ENCODE assay signal across 8 cellular contexts in genomic region chr14:77094672-77095284, GRCh38. TPM values are rescaled to one million over a fixed set of nuclear protein-coding genes. Genes with fewer than 3 reads are reported as not detected.
DNase-seq lines count a peak whose midpoint lies in the region; ATAC-seq and TF ChIP-seq lines count a peak whose summit lies in the region.

No MANE protein-coding gene starts in this region.

- TF ChIP-seq CTCF in epithelial cell of esophagus (IDR thresholded peaks at IDR 0.05; ENCODE audit: insufficient read depth, low read depth, low read length, missing control alignments) = peak; percentile 94

- DNase-seq in CD4-positive, CD25-positive, alpha-beta regulatory T cell = peak; percentile 59 to 83 (median 67)
- DNase-seq in HT1080 (ENCODE audit: low read depth) (peak; percentile 53), NOMO-1 treated with DMSO at 0.1 percent for 48 hours (lab: John Stamatoyannopoulos, UW; ENCODE audit: unreplicated experiment) (peak; percentile 72), epithelial cell of esophagus (ENCODE audit: low read depth) (peak; percentile 85)
- DNase-seq in activated CD8-positive, alpha-beta memory T cell treated with anti-CD3 and anti-CD28 coated beads, Interleukin-2, amount 50 U/mL, for 24 hours (ENCODE audit: extremely low read depth) = peak; percentile 59
- DNase-seq in naive thymus-derived CD4-positive, alpha-beta T cell = peak; percentile 47 to 74 (median 65)
- DNase-seq in stimulated activated effector memory CD8-positive, alpha-beta T cell treated with anti-CD3 and anti-CD28 coated beads, Interleukin-12 subunit alpha, Interleukin-12 subunit beta, amount 100 ng/mL, for 72 hours (ENCODE audit: low spot score in 2 of 2) = peak; percentile 59 to 83

- H3K27me3 Mint-ChIP-seq in CD4-positive, CD25-positive, alpha-beta regulatory T cell = peaks cover 10% of the 10 kb centered on the region
- H3K27me3 Mint-ChIP-seq in naive thymus-derived CD4-positive, alpha-beta T cell = peaks cover 0 to 9% (median 0%) of the 10 kb centered on the region in 5 donors

- H3K4me3 ChIP-seq in CD4-positive, CD25-positive, alpha-beta regulatory T cell (ENCODE audit: low read depth, low read length) = no peak overlapping the region
- H3K4me3 ChIP-seq in epithelial cell of esophagus (ENCODE audit: low read length) = no peak overlapping the region
- no peak overlapping the region for H3K4me3 ChIP-seq in naive thymus-derived CD4-positive, alpha-beta T cell (ENCODE audit: low read length)

- H3K9me3 Mint-ChIP-seq in CD4-positive, CD25-positive, alpha-beta regulatory T cell = peaks cover 0 to 12% (median 7%) of the 10 kb centered on the region in 7 donors
- peaks cover 0 to 17% (median 8%) of the 10 kb centered on the region in 11 donors for H3K9me3 Mint-ChIP-seq in naive thymus-derived CD4-positive, alpha-beta T cell
- H3K9me3 Mint-ChIP-seq in stimulated activated effector memory CD8-positive, alpha-beta T cell treated with anti-CD3 and anti-CD28 coated beads, Interleukin-12 subunit alpha, Interleukin-12 subunit beta, amount 100 ng/mL, for 72 hours = peaks cover 3% of the 10 kb centered on the region

- H3K27ac ChIP-seq in CD4-positive, CD25-positive, alpha-beta regulatory T cell (ENCODE audit: insufficient read depth, low read length, poor library complexity, severe bottlenecking) = no peak overlapping the region
- H3K27ac ChIP-seq in naive thymus-derived CD4-positive, alpha-beta T cell (ENCODE audit: low read depth, low read length) = no peak overlapping the region

- H3K27ac Mint-ChIP-seq in CD4-positive, CD25-positive, alpha-beta regulatory T cell = peak overlapping the region in 1 of 3 donors; percentile 94
- peak overlapping the region in 5 of 9 donors; percentile 0 to 77 (median 42) for H3K27ac Mint-ChIP-seq in naive thymus-derived CD4-positive, alpha-beta T cell
- H3K27ac Mint-ChIP-seq in stimulated activated effector memory CD8-positive, alpha-beta T cell treated with anti-CD3 and anti-CD28 coated beads, Interleukin-12 subunit alpha, Interleukin-12 subunit beta, amount 100 ng/mL, for 72 hours = no peak overlapping the region

- H3K4me1 Mint-ChIP-seq in CD4-positive, CD25-positive, alpha-beta regulatory T cell = peaks cover 13 to 39% (median 30%) of the 10 kb centered on the region in 4 donors
- peaks cover 19 to 44% (median 39%) of the 10 kb centered on the region in 7 donors for H3K4me1 Mint-ChIP-seq in naive thymus-derived CD4-positive, alpha-beta T cell
- peaks cover 44% of the 10 kb centered on the region for H3K4me1 Mint-ChIP-seq in stimulated activated effector memory CD8-positive, alpha-beta T cell treated with anti-CD3 and anti-CD28 coated beads, Interleukin-12 subunit alpha, Interleukin-12 subunit beta, amount 100 ng/mL, for 72 hours

- H3K27me3 ChIP-seq in CD4-positive, CD25-positive, alpha-beta regulatory T cell (ENCODE audit: control insufficient read depth, insufficient read depth, low read length) = peaks cover 2% of the 10 kb centered on the region
- no peaks in the 10 kb centered on the region for H3K27me3 ChIP-seq in naive thymus-derived CD4-positive, alpha-beta T cell (ENCODE audit: control insufficient read depth in 2 of 2, insufficient read depth in 2 of 2, low read length in 2 of 2)

- H3K36me3 Mint-ChIP-seq in CD4-positive, CD25-positive, alpha-beta regulatory T cell = no peaks in the 10 kb centered on the region
- H3K36me3 Mint-ChIP-seq in naive thymus-derived CD4-positive, alpha-beta T cell = peaks cover 0 to 8% (median 5%) of the 10 kb centered on the region in 5 donors
- peaks cover 12% of the 10 kb centered on the region for H3K36me3 Mint-ChIP-seq in stimulated activated effector memory CD8-positive, alpha-beta T cell treated with anti-CD3 and anti-CD28 coated beads, Interleukin-12 subunit alpha, Interleukin-12 subunit beta, amount 100 ng/mL, for 72 hours

- peaks cover 6 to 14% of the 10 kb centered on the region in 2 experiments for H3K9me3 ChIP-seq in CD4-positive, CD25-positive, alpha-beta regulatory T cell (ENCODE audit: control insufficient read depth in 2 of 2, low read length in 2 of 2)
- peaks cover 0 to 10% (median 4%) of the 10 kb centered on the region in 3 experiments for H3K9me3 ChIP-seq in naive thymus-derived CD4-positive, alpha-beta T cell (ENCODE audit: control insufficient read depth in 2 of 3, low read length in 3 of 3)

- POLR2A ChIA-PET in naive thymus-derived CD4-positive, alpha-beta T cell (lab: Charles Lee) = interaction anchor here (0.5 to 4.1 kb wide), 3 partner anchors 26 to 147 kb away, joined by 3 to 17 read pairs (median 4); no protein-coding TSS in a partner anchor

- no peaks in the 10 kb centered on the region for H3K36me3 ChIP-seq in CD4-positive, CD25-positive, alpha-beta regulatory T cell (ENCODE audit: control insufficient read depth, insufficient read depth, low read length)
- peaks cover 0 to 5% (median 0%) of the 10 kb centered on the region in 3 experiments for H3K36me3 ChIP-seq in naive thymus-derived CD4-positive, alpha-beta T cell (ENCODE audit: control insufficient read depth in 2 of 3, insufficient read depth in 3 of 3, low read length in 3 of 3)

- no peak for ATAC-seq in CD4-positive, CD25-positive, alpha-beta regulatory T cell (ENCODE audit: low read depth in 2 of 2)
- ATAC-seq in naive thymus-derived CD4-positive, alpha-beta T cell = no peak
- ATAC-seq in stimulated activated effector memory CD8-positive, alpha-beta T cell treated with anti-CD3 and anti-CD28 coated beads, Interleukin-12 subunit alpha, Interleukin-12 subunit beta, amount 100 ng/mL, for 72 hours = no peak
- no peak for ATAC-seq in GM18511 (IDR thresholded peaks at IDR 0.05; ENCODE audit: unreplicated experiment)

- CTCF ChIA-PET in naive thymus-derived CD4-positive, alpha-beta T cell (lab: Charles Lee) = interaction anchor here (0.6 to 2.7 kb wide), 13 partner anchors 10 to 388 kb away, joined by 3 to 16 read pairs (median 3); no protein-coding TSS in a partner anchor

- H3K4me3 Mint-ChIP-seq in CD4-positive, CD25-positive, alpha-beta regulatory T cell = peak overlapping the region in 2 of 4 donors; percentile 73 to 77
- peak overlapping the region in 4 of 10 donors; percentile 19 to 63 (median 40) for H3K4me3 Mint-ChIP-seq in naive thymus-derived CD4-positive, alpha-beta T cell
- H3K4me3 Mint-ChIP-seq in stimulated activated effector memory CD8-positive, alpha-beta T cell treated with anti-CD3 and anti-CD28 coated beads, Interleukin-12 subunit alpha, Interleukin-12 subunit beta, amount 100 ng/mL, for 72 hours = no peak overlapping the region

- H3K4me1 ChIP-seq in CD4-positive, CD25-positive, alpha-beta regulatory T cell (ENCODE audit: control insufficient read depth, insufficient read depth, low read length, poor library complexity, severe bottlenecking) = peaks cover 18% of the 10 kb centered on the region
- peaks cover 9 to 11% of the 10 kb centered on the region in 2 donors for H3K4me1 ChIP-seq in naive thymus-derived CD4-positive, alpha-beta T cell (ENCODE audit: control insufficient read depth in 2 of 2, insufficient read depth in 2 of 2, low read length in 2 of 2)

- intact Hi-C loops in naive thymus-derived CD4-positive, alpha-beta T cell (cut with micrococcal nuclease) = loop anchor here (1.0 to 5.0 kb wide), 8 partner anchors 24 to 1107 kb away; partner anchors contain the start of genes IFT43 (in 1 of the 2) and VASH1 (in 1 of the 2)

RNA-seq across cellular contexts. Expression of gene CIPC, which starts 3.3 kb away (rescaled TPM):
- 12.3 TPM for total RNA-seq in CD4-positive, CD25-positive, alpha-beta regulatory T cell
- 10 to 100 TPM; 11.4 to 14.2 (median 12.5) TPM for polyA plus RNA-seq in CD4-positive, CD25-positive, alpha-beta regulatory T cell
- 10.4 and 12.9 TPM in 2 replicates for total RNA-seq in HT1080 (2014; rRNA removed; shearing (Covaris generic))
- polyA plus RNA-seq in HT1080 (2015; cell fraction: cytosol; rRNA removed) = 12.0 and 12.9 TPM in 2 replicates
- polyA plus RNA-seq in HT1080 (2015; cell fraction: nucleus; rRNA removed) = 15.0 and 15.8 TPM in 2 replicates
- 10 to 100 TPM in 4 of 5 experiments, 1 to 10 TPM in 1; 5.5 to 14.2 (median 12.9) TPM for total RNA-seq in naive thymus-derived CD4-positive, alpha-beta T cell
- 1 to 10 TPM; 4.3 to 8.4 TPM for polyA plus RNA-seq in naive thymus-derived CD4-positive, alpha-beta T cell

RNA-seq across cellular contexts. Expression of gene ZDHHC22, which starts 46.8 kb away (rescaled TPM):
- total RNA-seq in CD4-positive, CD25-positive, alpha-beta regulatory T cell = not detected
- polyA plus RNA-seq in CD4-positive, CD25-positive, alpha-beta regulatory T cell = not detected
- total RNA-seq in HT1080 (2014; rRNA removed; shearing (Covaris generic)) = 0.10 TPM in 1 of 2 replicates, not detected in the other
- polyA plus RNA-seq in HT1080 (2015; cell fraction: cytosol; rRNA removed) = 0.02 TPM in 1 of 2 replicates, not detected in the other
- not detected in 2 replicates for polyA plus RNA-seq in HT1080 (2015; cell fraction: nucleus; rRNA removed)
- total RNA-seq in naive thymus-derived CD4-positive, alpha-beta T cell = not detected
- polyA plus RNA-seq in naive thymus-derived CD4-positive, alpha-beta T cell = not detected
